17 cellular contexts compared by ENCODE assay signal in the genomic region with DNA sequence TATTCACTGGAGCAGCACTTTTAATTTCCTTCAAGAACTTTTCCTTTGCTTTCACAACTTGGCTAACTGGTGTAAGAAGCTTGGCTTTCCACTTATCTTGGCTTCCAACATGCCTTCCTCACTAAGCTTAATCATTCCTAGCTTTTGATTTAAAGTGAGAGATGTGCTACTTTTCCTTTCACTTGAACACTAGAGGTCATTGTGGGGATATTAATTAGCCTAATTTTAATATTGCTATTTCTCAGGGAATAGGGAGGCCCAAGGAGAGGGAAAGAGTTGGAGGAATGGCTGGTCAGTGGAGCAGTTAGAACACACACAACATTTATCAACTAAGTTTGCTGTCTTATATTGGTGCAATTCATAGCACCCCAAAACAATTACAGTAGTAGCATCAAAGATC. TPM values are rescaled to one million over a fixed set of nuclear protein-coding genes. Genes with fewer than 3 reads are reported as not detected.
DNase-seq lines count a peak whose midpoint lies in the region; ATAC-seq and TF ChIP-seq lines count a peak whose summit lies in the region.
"Had no signal": no experiment of that assay in that cellular context is flagged by ENCODE, and none has a peak within 500 bp of the region (broad histone marks: within the 10 kb centered on the region; RNA-seq: fewer than 3 reads in every experiment).

No MANE protein-coding gene starts in this region.

- TF ChIP-seq CTCF in C4-2B (conservative IDR thresholded peaks at IDR 0.05) = peak; percentile 47
- peak; percentile 45 for TF ChIP-seq CTCF in LNCaP clone FGC (IDR thresholded peaks at IDR 0.05; ENCODE audit: control insufficient read depth, extremely low read depth, insufficient read depth)
- TF ChIP-seq CTCF in foreskin keratinocyte (conservative IDR thresholded peaks at IDR 0.05) = peak; percentile 42
- no peak for TF ChIP-seq CTCF in tibial artery (IDR thresholded peaks at IDR 0.05)

- H3K36me3 ChIP-seq in tibial artery = no peaks in the 10 kb centered on the region
- H3K36me3 ChIP-seq: BE2C, HAP-1 had no signal

- DNase-seq in LNCaP clone FGC (ENCODE audit: low read depth) = no peak
- peak; percentile 14 for DNase-seq in amniotic epithelial cell (ENCODE audit: low read depth)
- DNase-seq in foreskin keratinocyte = no peak
- DNase-seq in inferior parietal cortex (ENCODE audit: extremely low spot score) = no peak
- no peak for DNase-seq in tibial artery
- DNase-seq in HEK293T (ENCODE audit: extremely low spot score) = no peak
- no peak for DNase-seq in DMS153 treated with DMSO at 0.1 percent for 48 hours (lab: John Stamatoyannopoulos, UW; ENCODE audit: unreplicated experiment)
- DNase-seq: BE2C; Caco-2; CD8-positive, alpha-beta memory T cell; DMS53; GOT3; HFFc6 had no signal

- no peak overlapping the region for H3K27ac ChIP-seq in C4-2B
- no peak overlapping the region for H3K27ac ChIP-seq in foreskin keratinocyte
- no peak overlapping the region for H3K27ac ChIP-seq in tibial artery
- H3K27ac ChIP-seq: HL-60 had no signal

- intact Hi-C loops in tibial artery (cut with DNase I; ENCODE audit: low total_unique reads) = no loop called here

- H3K9me3 ChIP-seq in tibial artery = no peaks in the 10 kb centered on the region
- H3K9me3 ChIP-seq: BE2C, Caco-2, HAP-1 had no signal

- no peak for ATAC-seq in foreskin keratinocyte
- ATAC-seq: K562 had no signal

- peaks cover 3% of the 10 kb centered on the region for H3K27me3 ChIP-seq in foreskin keratinocyte
- H3K27me3 ChIP-seq in tibial artery = no peaks in the 10 kb centered on the region
- H3K27me3 ChIP-seq: BE2C had no signal

- no peaks in the 10 kb centered on the region for H3K4me1 ChIP-seq in foreskin keratinocyte
- no peaks in the 10 kb centered on the region for H3K4me1 ChIP-seq in tibial artery
- H3K4me1 ChIP-seq: BE2C, Caco-2, HAP-1 had no signal

- no peak overlapping the region for H3K4me3 ChIP-seq in LNCaP clone FGC (ENCODE audit: low read depth, low read length)
- no peak overlapping the region for H3K4me3 ChIP-seq in tibial artery
- H3K4me3 ChIP-seq: HAP-1, K562 had no signal

- POLR2A ChIA-PET in HEK293T (lab: Yijun Ruan, JAX) = no interaction called here

- CTCF ChIA-PET in HEK293T (lab: Yijun Ruan, JAX) = no interaction called here

TF ChIP-seq in HEK293T, 16 proteins besides CTCF, POLR2A, EP300 and RAD21:
- TF ChIP-seq BHLHE40 (IDR thresholded peaks at IDR 0.05; ENCODE audit: borderline replicate concordance) = no peak
- no peak for TF ChIP-seq TARDBP (IDR thresholded peaks at IDR 0.05)

RNA-seq across cellular contexts. Expression of a gene that starts 24.6 kb away (rescaled TPM):
- total RNA-seq in foreskin keratinocyte = 52.5 and 53.4 TPM in 2 replicates
- 41.8 and 45.9 TPM in 2 replicates for polyA plus RNA-seq in foreskin keratinocyte

Comparison
In these comparisons a context has a peak if more than half of its experiments do, and no peak if none do; other contexts are left out.
1. CTCF ChIP-seq: peak in C4-2B (single experiment), LNCaP clone FGC (single experiment) and foreskin keratinocyte (single experiment); none in tibial artery (0 of 2).